In the genomic region with DNA sequence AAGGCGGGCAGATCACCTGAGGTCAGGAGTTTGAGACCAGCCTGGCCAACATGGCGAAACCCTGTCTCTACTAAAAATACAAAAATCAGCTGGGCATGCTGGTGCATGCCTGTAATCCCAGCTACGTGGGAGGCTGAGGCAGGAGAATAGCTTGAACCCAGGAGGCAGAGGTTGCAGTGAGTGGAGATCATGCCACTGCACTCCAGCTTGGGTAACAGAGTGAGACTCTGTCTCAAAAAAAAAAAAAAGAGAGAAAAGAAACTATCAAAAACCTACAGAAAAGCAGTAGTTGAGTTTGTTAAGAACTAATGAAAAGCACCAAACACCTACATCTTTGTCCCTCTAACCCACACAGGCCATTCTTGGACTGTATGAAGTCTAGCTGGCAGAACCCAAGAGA, we compare ENCODE assay signal across 9 cellular contexts. TPM values are rescaled to one million over a fixed set of nuclear protein-coding genes. Genes with fewer than 3 reads are reported as not detected.
DNase-seq lines count a peak whose midpoint lies in the region; ATAC-seq, FAIRE-seq and TF ChIP-seq lines count a peak whose summit lies in the region.
"Not testable (repeated sequence)": the region's sequence is repeated elsewhere in the genome, so short reads cannot be mapped to it uniquely, and the experiment has no call there.
"Had no signal": no experiment of that assay in that cellular context is flagged by ENCODE, and none has a peak within 500 bp of the region (broad histone marks: within the 10 kb centered on the region; RNA-seq: fewer than 3 reads in every experiment).

No MANE protein-coding gene starts in this region.

- H3K4me3 ChIP-seq in GM23248; astrocyte (ENCODE audit: insufficient read depth, low read depth, low read length); keratinocyte (ENCODE audit: control insufficient read depth in 2 of 3, extremely low read depth in 1 of 3, insufficient read depth in 2 of 3, low read depth in 1 of 3, low read length in 3 of 3); psoas muscle: not testable (repeated sequence)

- POLR2A ChIA-PET in CD4-positive, alpha-beta T cell (lab: Charles Lee): not testable (repeated sequence)

- H3F3A ChIP-seq in GM23248 (ENCODE audit: insufficient read depth): peaks cover 17% of the 10 kb centered on the region; the same call in 1 of the 2 replicates

- H3K36me3 ChIP-seq in GM23248 (ENCODE audit: low read depth) (peaks cover 14% of the 10 kb centered on the region), astrocyte (ENCODE audit: insufficient read depth, low read length) (peaks cover 13% of the 10 kb centered on the region), keratinocyte (ENCODE audit: control insufficient read depth in 2 of 2, extremely low read depth in 1 of 2, insufficient read depth in 2 of 2, low read length in 2 of 2) (peaks cover 7 to 11% of the 10 kb centered on the region in 2 experiments), psoas muscle (ENCODE audit: insufficient read depth in 1 of 2, low read depth in 1 of 2) (peaks cover 0 to 25% of the 10 kb centered on the region in 2 donors)

- not testable (repeated sequence) for H3K27me3 ChIP-seq in CD4-positive, alpha-beta T cell (ENCODE audit: control insufficient read depth, insufficient read depth, low read length); GM23248 (replicated peaks; ENCODE audit: insufficient read depth); astrocyte (ENCODE audit: insufficient read depth, low read length); keratinocyte (ENCODE audit: control insufficient read depth, extremely low read depth, insufficient read depth, low read length); psoas muscle (ENCODE audit: insufficient read depth in 3 of 3, low read length in 2 of 3)

- dilution Hi-C loops in keratinocyte (cut with MboI; ENCODE audit: extremely low pct_ligation_motif_present, low sequenced_read_pairs): not testable (repeated sequence)

- 95 to 97% methylated on average over 3 of the region's 3 CpGs for WGBS in GM23248 (ENCODE audit: low coverage in 1 of 2, low lambda C conversion rate in 2 of 2, missing lambda C conversion rate in 2 of 2), 2 experiments
- 91 to 92% (median 91%) methylated on average over 3 of the region's 3 CpGs for WGBS in psoas muscle, 3 donors

- H4K20me1 ChIP-seq in GM23248 (ENCODE audit: insufficient read depth); astrocyte (ENCODE audit: insufficient read depth, low read length); keratinocyte (ENCODE audit: control insufficient read depth, extremely low read depth, insufficient read depth, low read length): not testable (repeated sequence)

- H3K4me1 ChIP-seq in GM23248 (ENCODE audit: insufficient read depth): not testable (repeated sequence)
- peaks cover 12% of the 10 kb centered on the region for H3K4me1 ChIP-seq in astrocyte (ENCODE audit: insufficient read depth, low read length)
- peaks cover 21% of the 10 kb centered on the region for H3K4me1 ChIP-seq in keratinocyte (ENCODE audit: control insufficient read depth, extremely low read depth, insufficient read depth, low read length)
- peaks cover 20% of the 10 kb centered on the region for H3K4me1 ChIP-seq in psoas muscle

- H3K4me1 Mint-ChIP-seq in CD4-positive, alpha-beta T cell (ENCODE audit: low read depth): peaks cover 20% of the 10 kb centered on the region
- H3K4me1 Mint-ChIP-seq in activated T-cell treated with anti-CD3 and anti-CD28 coated beads, Interleukin-2, amount 50 U/mL, for 24 hours (ENCODE audit: low read depth): peaks cover 23% of the 10 kb centered on the region
- H3K4me1 Mint-ChIP-seq in astrocyte (ENCODE audit: low read depth, unreplicated experiment); nephron: not testable (repeated sequence)

- not testable (repeated sequence) for H3K9me2 ChIP-seq in GM23248 (ENCODE audit: insufficient read depth)

- intact Hi-C loops in CD4-positive, alpha-beta T cell (cut with DNase I, micrococcal nuclease): loop anchor here in 1 of 2 experiments (5.0 to 10.0 kb wide), 3 partner anchors 182 to 894 kb away; a partner anchor contains a TSS
- intact Hi-C loops in psoas muscle (cut with DNase I): loop anchor here (10.0 kb wide), 2 partner anchors 294 to 436 kb away; a partner anchor contains a TSS

- in situ Hi-C loops in GM23248 (cut with MboI): loop anchor here (25.0 kb wide), 1 partner anchor 778 kb away; no protein-coding TSS in a partner anchor

- not testable (repeated sequence) for H3K9me1 ChIP-seq in keratinocyte (ENCODE audit: control insufficient read depth, extremely low read depth, insufficient read depth, low read length)

- not testable (repeated sequence) for FAIRE-seq in astrocyte (lab: Jason Lieb, UNC); keratinocyte (lab: Jason Lieb, UNC)

- H3K79me2 ChIP-seq in GM23248 (ENCODE audit: insufficient read depth) (peaks cover 28% of the 10 kb centered on the region), astrocyte (ENCODE audit: insufficient read depth, low read length) (peaks cover 23% of the 10 kb centered on the region), keratinocyte (ENCODE audit: control insufficient read depth, insufficient read depth, low read length) (peaks cover 12% of the 10 kb centered on the region)

- not testable (repeated sequence) for H3K27ac ChIP-seq in CD4-positive, alpha-beta T cell (ENCODE audit: low read depth, low read length); GM23248; astrocyte (ENCODE audit: low read depth, low read length); keratinocyte (ENCODE audit: control insufficient read depth, insufficient read depth, low read length)
- H3K27ac ChIP-seq in psoas muscle: peak overlapping the region; percentile 9

- not testable (repeated sequence) for ATAC-seq in CD4-positive, alpha-beta T cell (ENCODE audit: poor library complexity); psoas muscle

- not testable (repeated sequence) for H3K9me3 ChIP-seq in CD4-positive, alpha-beta T cell (ENCODE audit: control insufficient read depth, low read length); GM23248 (ENCODE audit: low read depth); astrocyte (ENCODE audit: insufficient read depth, low read depth, low read length); keratinocyte (ENCODE audit: control insufficient read depth, low read depth, low read length); psoas muscle

- H3K36me3 Mint-ChIP-seq in CD4-positive, alpha-beta T cell (ENCODE audit: low read depth): peaks cover 32% of the 10 kb centered on the region
- peaks cover 26% of the 10 kb centered on the region for H3K36me3 Mint-ChIP-seq in activated T-cell treated with anti-CD3 and anti-CD28 coated beads, Interleukin-2, amount 50 U/mL, for 24 hours (ENCODE audit: low read depth)
- not testable (repeated sequence) for H3K36me3 Mint-ChIP-seq in astrocyte (ENCODE audit: low read depth, unreplicated experiment)
- peaks cover 14% of the 10 kb centered on the region for H3K36me3 Mint-ChIP-seq in nephron (ENCODE audit: low read depth)

- not testable (repeated sequence) for TF ChIP-seq CTCF in CD4-positive, alpha-beta T cell (IDR thresholded peaks at IDR 0.05); astrocyte (IDR thresholded peaks at IDR 0.05; ENCODE audit: insufficient read depth, low read depth, low read length); keratinocyte (optimal IDR thresholded peaks at IDR 0.05 in 1 of 3, IDR thresholded peaks at IDR 0.05 in 1 of 3, conservative IDR thresholded peaks at IDR 0.05 in 1 of 3; ENCODE audit: extremely low read depth in 1 of 3, insufficient read depth in 2 of 3, low read length in 3 of 3); nephron (IDR thresholded peaks at IDR 0.05; ENCODE audit: unreplicated experiment in 3 of 3); psoas muscle (IDR thresholded peaks at IDR 0.05)

- not testable (repeated sequence) for H3K9me3 Mint-ChIP-seq in CD4-positive, alpha-beta T cell; activated T-cell treated with anti-CD3 and anti-CD28 coated beads, Interleukin-2, amount 50 U/mL, for 24 hours; astrocyte (ENCODE audit: unreplicated experiment); nephron

- not testable (repeated sequence) for H3K27me3 Mint-ChIP-seq in CD4-positive, alpha-beta T cell; activated T-cell treated with anti-CD3 and anti-CD28 coated beads, Interleukin-2, amount 50 U/mL, for 24 hours; astrocyte (ENCODE audit: low read depth, unreplicated experiment); nephron (ENCODE audit: low read depth)

- H2AFZ ChIP-seq in GM23248; astrocyte (ENCODE audit: low read depth, low read length): not testable (repeated sequence)
- H2AFZ ChIP-seq in keratinocyte (ENCODE audit: control insufficient read depth, low read length): peak overlapping the region; percentile 12

- DNase-seq in CD4-positive, alpha-beta T cell; activated T-cell treated with anti-CD3 and anti-CD28 coated beads, Interleukin-2, amount 50 U/mL, for 24 hours; astrocyte (ENCODE audit: low read depth); keratinocyte (ENCODE audit: low read depth, low spot score); psoas muscle: not testable (repeated sequence)
- peak; percentile 39 for DNase-seq in GM23248

- H3K4me2 ChIP-seq in GM23248 (ENCODE audit: unreplicated experiment); astrocyte (ENCODE audit: low read length); keratinocyte (ENCODE audit: control insufficient read depth, extremely low read depth, insufficient read depth, low read depth, low read length): not testable (repeated sequence)

- CTCF ChIA-PET in CD4-positive, alpha-beta T cell (lab: Charles Lee): interaction anchor here (2.9 kb wide), 1 partner anchor 8 kb away, joined by 11 read pairs; no protein-coding TSS in a partner anchor

- peak overlapping the region; percentile 78 for H3K4me3 Mint-ChIP-seq in CD4-positive, alpha-beta T cell
- H3K4me3 Mint-ChIP-seq in activated T-cell treated with anti-CD3 and anti-CD28 coated beads, Interleukin-2, amount 50 U/mL, for 24 hours: peak overlapping the region; percentile 83
- H3K4me3 Mint-ChIP-seq in astrocyte (ENCODE audit: unreplicated experiment): peak overlapping the region; percentile 62
- peak overlapping the region; percentile 60 to 80 (median 80) for H3K4me3 Mint-ChIP-seq in nephron

- H3K9ac ChIP-seq in GM23248; astrocyte (ENCODE audit: low read length); keratinocyte (ENCODE audit: control insufficient read depth, extremely low read depth, insufficient read depth, low read length): not testable (repeated sequence)

- H3K27ac Mint-ChIP-seq in CD4-positive, alpha-beta T cell: peak overlapping the region; percentile 91
- H3K27ac Mint-ChIP-seq in activated T-cell treated with anti-CD3 and anti-CD28 coated beads, Interleukin-2, amount 50 U/mL, for 24 hours: peak overlapping the region; percentile 66
- H3K27ac Mint-ChIP-seq in astrocyte (ENCODE audit: unreplicated experiment): not testable (repeated sequence)
- peak overlapping the region in 1 of 3 experiments; percentile 18 for H3K27ac Mint-ChIP-seq in nephron

RNA-seq across cellular contexts. Expression of a gene that starts 1.2 kb away (rescaled TPM):
- not detected for total RNA-seq in CD4-positive, alpha-beta T cell
- 0.76 TPM in 1 of 2 replicates, not detected in the other for total RNA-seq in GM23248 (2014; rRNA removed; shearing (Covaris generic))
- polyA plus RNA-seq in GM23248 (2016; fragmentation: Nextera tagmentation; extraction: Ambion mirVana): 2.4 and 3.6 TPM in 2 replicates
- total RNA-seq in astrocyte: 2.0 and 2.2 TPM in 2 replicates
- 0.58 to 1.5 TPM (median 1.0 TPM) in 3 replicates for polyA plus RNA-seq in keratinocyte
- not detected for polyA plus RNA-seq in keratinocyte (2011; ENCODE audit: low read depth)
- polyA plus RNA-seq in keratinocyte (2011; cell fraction: cytosol; rRNA removed): 0.81 and 1.2 TPM in 2 replicates
- polyA plus RNA-seq in keratinocyte (2011; cell fraction: nucleus; rRNA removed): 0.28 and 0.67 TPM in 2 replicates
- 0.17 and 3.6 TPM in 2 replicates for polyA plus RNA-seq in keratinocyte (2012; ENCODE audit: low replicate concordance)
- polyA minus RNA-seq in keratinocyte: 0.99 to 1.4 TPM in 2 of 3 replicates, not detected in the other
- polyA minus RNA-seq in keratinocyte (2011; cell fraction: cytosol; rRNA and poly(A)+ RNA removed): not detected
- 0.70 TPM in 1 of 2 replicates, not detected in the other for polyA minus RNA-seq in keratinocyte (2011; cell fraction: nucleus; rRNA and poly(A)+ RNA removed)
- 1 to 10 TPM in 1 of 4 donors, under 1 TPM in 2, not detected in 1; 0.64 to 1.2 (median 0.73) TPM for total RNA-seq in psoas muscle
- polyA plus RNA-seq in psoas muscle: under 1 TPM; 0.51 to 0.79 (median 0.61) TPM

RNA-seq across cellular contexts. Expression of a gene that starts 1.3 kb away (rescaled TPM):
- 10 to 100 TPM in 1 of 2 experiments, 1 to 10 TPM in 1; 9.3 to 10.4 TPM for total RNA-seq in CD4-positive, alpha-beta T cell
- 12.4 and 22.9 TPM in 2 replicates for total RNA-seq in GM23248 (2014; rRNA removed; shearing (Covaris generic))
- polyA plus RNA-seq in GM23248 (2016; fragmentation: Nextera tagmentation; extraction: Ambion mirVana): 57.2 and 57.6 TPM in 2 replicates
- total RNA-seq in astrocyte: 28.1 and 28.7 TPM in 2 replicates
- 24.9 to 43.3 TPM (median 36.1 TPM) in 3 replicates for polyA plus RNA-seq in keratinocyte
- polyA plus RNA-seq in keratinocyte (2011; ENCODE audit: low read depth): 20.4 TPM
- polyA plus RNA-seq in keratinocyte (2011; cell fraction: cytosol; rRNA removed): 21.3 and 26.4 TPM in 2 replicates
- polyA plus RNA-seq in keratinocyte (2011; cell fraction: nucleus; rRNA removed): 25.1 and 28.9 TPM in 2 replicates
- 21.7 and 32.9 TPM in 2 replicates for polyA plus RNA-seq in keratinocyte (2012; ENCODE audit: low replicate concordance)
- polyA minus RNA-seq in keratinocyte: 11.3 to 24.8 TPM (median 14.8 TPM) in 3 replicates
- 13.4 TPM for polyA minus RNA-seq in keratinocyte (2011; cell fraction: cytosol; rRNA and poly(A)+ RNA removed)
- 7.4 and 10.1 TPM in 2 replicates for polyA minus RNA-seq in keratinocyte (2011; cell fraction: nucleus; rRNA and poly(A)+ RNA removed)
- total RNA-seq in psoas muscle: 10 to 100 TPM; 40.6 to 56.7 (median 44.9) TPM
- polyA plus RNA-seq in psoas muscle: 10 to 100 TPM; 28.3 to 56.8 (median 53.9) TPM

RNA-seq across cellular contexts. Expression of a gene that starts 22.0 kb away (rescaled TPM):
- total RNA-seq in CD4-positive, alpha-beta T cell: under 1 TPM; 0.52 to 0.64 TPM
- total RNA-seq in GM23248 (2014; rRNA removed; shearing (Covaris generic)): 33.8 and 38.8 TPM in 2 replicates
- polyA plus RNA-seq in GM23248 (2016; fragmentation: Nextera tagmentation; extraction: Ambion mirVana) (69.2 and 78.4 TPM in 2 replicates), keratinocyte (9.1 to 69.8 TPM (median 46.6 TPM) in 3 replicates), psoas muscle (under 1 TPM in 2 of 3 donors, not detected in 1; 0.35 to 0.40 TPM)
- total RNA-seq in astrocyte (6.2 and 12.3 TPM in 2 replicates), psoas muscle (under 1 TPM; 0.32 to 0.42 (median 0.38) TPM)
- not detected for polyA plus RNA-seq in keratinocyte (2011; ENCODE audit: low read depth)
- 16.0 and 19.1 TPM in 2 replicates for polyA plus RNA-seq in keratinocyte (2011; cell fraction: cytosol; rRNA removed)
- 7.5 and 8.3 TPM in 2 replicates for polyA plus RNA-seq in keratinocyte (2011; cell fraction: nucleus; rRNA removed)
- polyA plus RNA-seq in keratinocyte (2012; ENCODE audit: low replicate concordance): 0.38 and 49.5 TPM in 2 replicates
- 5.0 to 33.8 TPM (median 27.2 TPM) in 3 replicates for polyA minus RNA-seq in keratinocyte
- polyA minus RNA-seq in keratinocyte (2011; cell fraction: cytosol; rRNA and poly(A)+ RNA removed): 27.8 TPM
- polyA minus RNA-seq in keratinocyte (2011; cell fraction: nucleus; rRNA and poly(A)+ RNA removed): 5.1 and 9.5 TPM in 2 replicates

RNA-seq across cellular contexts. Expression of a gene that starts 36.6 kb away (rescaled TPM):
- total RNA-seq in CD4-positive, alpha-beta T cell: 1 to 10 TPM; 1.2 to 1.5 TPM
- not detected in 2 replicates for total RNA-seq in GM23248 (2014; rRNA removed; shearing (Covaris generic))
- polyA plus RNA-seq in GM23248 (2016; fragmentation: Nextera tagmentation; extraction: Ambion mirVana): 0.83 and 1.1 TPM in 2 replicates
- total RNA-seq in astrocyte: not detected in 2 replicates
- 0.16 TPM in 1 of 3 replicates, not detected in the others for polyA plus RNA-seq in keratinocyte
- 0.92 TPM for polyA plus RNA-seq in keratinocyte (2011; ENCODE audit: low read depth)
- not detected in 2 replicates for polyA plus RNA-seq in keratinocyte (2011; cell fraction: cytosol; rRNA removed)
- 0.57 and 0.66 TPM in 2 replicates for polyA plus RNA-seq in keratinocyte (2011; cell fraction: nucleus; rRNA removed)
- polyA plus RNA-seq in keratinocyte (2012; ENCODE audit: low replicate concordance): not detected in 2 replicates
- polyA minus RNA-seq in keratinocyte: not detected in 3 replicates
- polyA minus RNA-seq in keratinocyte (2011; cell fraction: cytosol; rRNA and poly(A)+ RNA removed): not detected
- polyA minus RNA-seq in keratinocyte (2011; cell fraction: nucleus; rRNA and poly(A)+ RNA removed): not detected in 2 replicates
- total RNA-seq in psoas muscle: 1,000 to 10,000 TPM; 1,390 to 3,666 (median 2,654) TPM
- over 10,000 TPM in 1 of 3 donors, 1,000 to 10,000 TPM in 2; 2,508 to 10,677 (median 9,192) TPM for polyA plus RNA-seq in psoas muscle
- total RNA-seq: HT1080, PC-9 had no signal

RNA-seq across cellular contexts. Expression of a gene that starts 43.1 kb away (rescaled TPM):
- total RNA-seq in CD4-positive, alpha-beta T cell: under 1 TPM; 0.36 to 0.89 TPM
- 88.4 and 100 TPM in 2 replicates for total RNA-seq in GM23248 (2014; rRNA removed; shearing (Covaris generic))
- 50.9 and 54.7 TPM in 2 replicates for polyA plus RNA-seq in GM23248 (2016; fragmentation: Nextera tagmentation; extraction: Ambion mirVana)
- 13.3 and 14.2 TPM in 2 replicates for total RNA-seq in astrocyte
- 5.2 to 8.6 TPM (median 6.9 TPM) in 3 replicates for polyA plus RNA-seq in keratinocyte
- polyA plus RNA-seq in keratinocyte (2011; ENCODE audit: low read depth): 8.5 TPM
- polyA plus RNA-seq in keratinocyte (2011; cell fraction: cytosol; rRNA removed): 2.9 and 7.1 TPM in 2 replicates
- polyA plus RNA-seq in keratinocyte (2011; cell fraction: nucleus; rRNA removed): 7.1 and 11.6 TPM in 2 replicates
- polyA plus RNA-seq in keratinocyte (2012; ENCODE audit: low replicate concordance): 6.6 and 9.9 TPM in 2 replicates
- polyA minus RNA-seq in keratinocyte: 3.7 to 5.0 TPM (median 4.0 TPM) in 3 replicates
- polyA minus RNA-seq in keratinocyte (2011; cell fraction: cytosol; rRNA and poly(A)+ RNA removed): 18.0 TPM
- 5.9 and 6.3 TPM in 2 replicates for polyA minus RNA-seq in keratinocyte (2011; cell fraction: nucleus; rRNA and poly(A)+ RNA removed)
- 10 to 100 TPM; 22.3 to 44.9 (median 31.6) TPM for total RNA-seq in psoas muscle
- 10 to 100 TPM in 2 of 3 donors, 1 to 10 TPM in 1; 8.7 to 63.9 (median 21.2) TPM for polyA plus RNA-seq in psoas muscle
